In genomic region chr4:55424791-55425190, GRCh38 we compare ENCODE assay signal across 19 cellular contexts.
"Had no signal": no experiment of that assay in that cellular context is flagged by ENCODE, and none has a peak within 500 bp of the region (broad histone marks: within the 10 kb centered on the region; RNA-seq: fewer than 3 reads in every experiment).

No MANE protein-coding gene starts in this region.

- H3K27me3 ChIP-seq: body of pancreas, spleen had no signal

- H3K4me1 Mint-ChIP-seq: activated naive CD8-positive, alpha-beta T cell treated with anti-CD3 and anti-CD28 coated beads for 36 hours had no signal

- H3K4me3 ChIP-seq: body of pancreas, spleen, thoracic aorta had no signal

- H3K9me3 Mint-ChIP-seq: activated naive CD8-positive, alpha-beta T cell treated with anti-CD3 and anti-CD28 coated beads for 36 hours; naive thymus-derived CD8-positive, alpha-beta T cell; stimulated activated memory B cell treated with anti-CD40 and anti-IgM and Interleukin-4, amounts not matched to agents 10 μg/mL and 1 μg/mL and 100 μg/mL, for 72 hours had no signal

- ATAC-seq: body of pancreas; esophagus mucosa; naive thymus-derived CD8-positive, alpha-beta T cell; stimulated activated memory B cell treated with anti-CD40 and anti-IgM and Interleukin-4, amounts not matched to agents 10 μg/mL and 1 μg/mL and 100 μg/mL, for 72 hours had no signal

- DNase-seq: activated CD4-positive, alpha-beta T cell treated with anti-CD3 and anti-CD28 coated beads for 1 hour; activated CD8-positive, alpha-beta memory T cell treated with anti-CD3 and anti-CD28 coated beads for 24 hours; activated CD8-positive, alpha-beta memory T cell treated with anti-CD3 and anti-CD28 coated beads, Interleukin-2, amount 50 U/mL, for 48 hours; activated naive CD8-positive, alpha-beta T cell treated with anti-CD3 and anti-CD28 coated beads for 36 hours; amygdala; body of pancreas; cortex of kidney; effector CD4-positive, alpha-beta T cell; mesendoderm; naive thymus-derived CD8-positive, alpha-beta T cell; nucleus accumbens; posterior cingulate gyrus; spleen; stimulated activated CD4-positive, alpha-beta T cell treated with anti-CD3 and anti-CD28 coated beads, Interleukin-4, amount 100 ng/mL, for 4 hours; T-helper 2 cell; WERI-Rb-1 had no signal

- H3K4me3 Mint-ChIP-seq: activated naive CD8-positive, alpha-beta T cell treated with anti-CD3 and anti-CD28 coated beads for 36 hours; naive thymus-derived CD8-positive, alpha-beta T cell; stimulated activated memory B cell treated with anti-CD40 and anti-IgM and Interleukin-4, amounts not matched to agents 10 μg/mL and 1 μg/mL and 100 μg/mL, for 72 hours had no signal

- H3K9me3 ChIP-seq: body of pancreas, spleen, thoracic aorta had no signal

- H3K27me3 Mint-ChIP-seq: activated naive CD8-positive, alpha-beta T cell treated with anti-CD3 and anti-CD28 coated beads for 36 hours; naive thymus-derived CD8-positive, alpha-beta T cell; stimulated activated memory B cell treated with anti-CD40 and anti-IgM and Interleukin-4, amounts not matched to agents 10 μg/mL and 1 μg/mL and 100 μg/mL, for 72 hours had no signal

- H3K4me1 ChIP-seq: spleen had no signal

- H3K27ac ChIP-seq: spleen, thoracic aorta had no signal

- H3K27ac Mint-ChIP-seq: activated naive CD8-positive, alpha-beta T cell treated with anti-CD3 and anti-CD28 coated beads for 36 hours; stimulated activated memory B cell treated with anti-CD40 and anti-IgM and Interleukin-4, amounts not matched to agents 10 μg/mL and 1 μg/mL and 100 μg/mL, for 72 hours had no signal
